Comparison of ENCODE assay signal across 1 cellular context in the genomic region with DNA sequence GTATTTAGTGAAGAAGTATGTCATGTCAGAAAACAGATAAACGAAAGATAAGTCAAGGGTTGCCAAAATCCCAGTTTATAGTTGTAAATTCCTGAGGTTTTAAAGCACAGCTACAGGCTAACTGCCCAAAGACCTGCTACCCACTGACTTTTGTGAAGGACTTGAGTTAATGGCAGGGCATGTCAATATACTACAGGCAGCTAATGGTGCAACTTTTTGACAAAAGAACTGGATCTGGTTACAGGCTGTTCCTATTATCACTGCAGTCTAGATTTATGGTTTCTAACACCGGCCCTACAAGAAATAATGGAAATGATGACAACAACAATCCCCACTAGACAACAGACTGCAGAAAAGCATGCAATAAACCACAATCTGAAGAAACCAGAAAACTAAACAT.
TF ChIP-seq lines count a peak whose summit lies in the region.

No MANE protein-coding gene starts in this region.

TF ChIP-seq in A549, 52 proteins besides CTCF, POLR2A, EP300 and RAD21 (continued from another document):
- TF ChIP-seq, protein P1, sequence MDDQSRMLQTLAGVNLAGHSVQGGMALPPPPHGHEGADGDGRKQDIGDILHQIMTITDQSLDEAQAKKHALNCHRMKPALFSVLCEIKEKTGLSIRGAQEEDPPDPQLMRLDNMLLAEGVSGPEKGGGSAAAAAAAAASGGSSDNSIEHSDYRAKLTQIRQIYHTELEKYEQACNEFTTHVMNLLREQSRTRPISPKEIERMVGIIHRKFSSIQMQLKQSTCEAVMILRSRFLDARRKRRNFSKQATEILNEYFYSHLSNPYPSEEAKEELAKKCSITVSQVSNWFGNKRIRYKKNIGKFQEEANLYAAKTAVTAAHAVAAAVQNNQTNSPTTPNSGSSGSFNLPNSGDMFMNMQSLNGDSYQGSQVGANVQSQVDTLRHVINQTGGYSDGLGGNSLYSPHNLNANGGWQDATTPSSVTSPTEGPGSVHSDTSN (IDR thresholded peaks at IDR 0.05), result no peak
- TF ChIP-seq ZC3H11A (IDR thresholded peaks at IDR 0.05), result no peak
- TF ChIP-seq NPAS2 (CRISPR knock-in tag; IDR thresholded peaks at IDR 0.05; ENCODE audit: borderline replicate concordance), result no peak
